8 cellular contexts compared by ENCODE assay signal in the genomic region with DNA sequence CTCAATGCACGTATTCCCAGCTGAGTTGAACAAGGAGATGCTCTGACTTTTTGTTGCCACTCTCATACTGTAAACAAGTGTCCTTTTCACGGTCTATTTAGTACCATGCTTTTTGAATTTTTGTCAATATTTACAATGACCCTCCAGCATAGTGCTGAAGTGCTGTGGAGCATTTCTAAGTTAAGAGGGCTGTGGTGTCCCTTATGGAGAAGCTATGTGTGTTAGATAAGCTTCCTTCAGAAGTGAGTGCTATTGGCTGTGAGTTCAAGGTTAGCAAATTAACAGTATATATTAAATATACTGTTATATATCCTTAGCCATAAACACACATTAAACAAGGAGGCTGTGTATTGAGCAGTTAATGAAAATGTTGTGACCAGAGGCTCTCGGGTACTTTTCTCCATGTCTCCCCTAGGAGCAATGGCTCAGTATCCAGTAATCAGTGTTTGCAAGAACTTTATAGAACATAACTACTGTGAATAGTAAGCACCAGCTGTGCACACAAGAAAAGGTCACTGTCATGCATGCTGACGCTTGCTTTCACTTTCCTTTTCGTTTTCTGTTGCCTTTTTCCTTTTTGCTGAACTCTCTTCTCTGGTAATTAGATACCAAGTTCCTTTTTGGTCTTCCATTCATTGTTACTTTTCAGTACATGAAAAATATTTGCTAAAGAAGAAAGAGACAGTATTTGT.
DNase-seq lines count a peak whose midpoint lies in the region; ATAC-seq, FAIRE-seq and TF ChIP-seq lines count a peak whose summit lies in the region.

No MANE protein-coding gene starts in this region.

- peak; percentile 8 for DNase-seq in 8988T
- peak; percentile 26 for DNase-seq in GM12891 (ENCODE audit: insufficient read length, low spot score)
- DNase-seq in NCI-H128 (lab: John Stamatoyannopoulos, UW; ENCODE audit: unreplicated experiment) = peak; percentile 27
- DNase-seq in activated CD8-positive, alpha-beta T cell treated with anti-CD3 and anti-CD28 coated beads, Interleukin-2, amount 10 ng/mL, durations not matched to agents 7 days and 5 days = peak; percentile 51
- DNase-seq in kidney glomerular epithelial cell (lab: John Stamatoyannopoulos, UW) = peak; percentile 5
- DNase-seq in type B pancreatic cell (ENCODE audit: extremely low spot score, unreplicated experiment) = no peak
- DNase-seq in NCI-H524 treated with DMSO at 0.1 percent for 48 hours (lab: John Stamatoyannopoulos, UW) = no peak

- CTCF ChIA-PET in activated CD8-positive, alpha-beta T cell treated with anti-CD3 and anti-CD28 coated beads, Interleukin-2, amount 10 ng/mL, durations not matched to agents 7 days and 5 days (lab: Charles Lee) = interaction anchor here (1.1 to 1.2 kb wide), 2 partner anchors 56 to 647 kb away, joined by 3 read pairs; no protein-coding TSS in a partner anchor

- no peaks in the 10 kb centered on the region for H3K9me3 Mint-ChIP-seq in activated CD8-positive, alpha-beta T cell treated with anti-CD3 and anti-CD28 coated beads, Interleukin-2, amount 10 ng/mL, durations not matched to agents 7 days and 5 days (ENCODE audit: insufficient read depth)
- no peaks in the 10 kb centered on the region for H3K9me3 Mint-ChIP-seq in type B pancreatic cell

- FAIRE-seq in GM12891 (lab: Jason Lieb, UNC) = peak; percentile 87

- no peak for TF ChIP-seq POLR2A in GM12891 (IDR thresholded peaks at IDR 0.05; ENCODE audit: low read depth, low read length)

- peak; percentile 94 for ATAC-seq in HG02798 (IDR thresholded peaks at IDR 0.05; ENCODE audit: poor library complexity, unreplicated experiment)
- ATAC-seq in activated CD8-positive, alpha-beta T cell treated with anti-CD3 and anti-CD28 coated beads, Interleukin-2, amount 10 ng/mL, durations not matched to agents 7 days and 5 days = peak; percentile 86

- TF ChIP-seq CTCF in type B pancreatic cell (conservative IDR thresholded peaks at IDR 0.05) = no peak

- H3K27me3 Mint-ChIP-seq in activated CD8-positive, alpha-beta T cell treated with anti-CD3 and anti-CD28 coated beads, Interleukin-2, amount 10 ng/mL, durations not matched to agents 7 days and 5 days (ENCODE audit: low read depth) = no peaks in the 10 kb centered on the region
- H3K27me3 Mint-ChIP-seq in type B pancreatic cell = no peaks in the 10 kb centered on the region

- H3K27ac Mint-ChIP-seq in activated CD8-positive, alpha-beta T cell treated with anti-CD3 and anti-CD28 coated beads, Interleukin-2, amount 10 ng/mL, durations not matched to agents 7 days and 5 days = peak overlapping the region; percentile 94
- peak overlapping the region; percentile 79 for H3K27ac Mint-ChIP-seq in type B pancreatic cell

- POLR2A ChIA-PET in activated CD8-positive, alpha-beta T cell treated with anti-CD3 and anti-CD28 coated beads, Interleukin-2, amount 10 ng/mL, durations not matched to agents 7 days and 5 days (lab: Charles Lee) = interaction anchor here (0.6 kb wide), 1 partner anchor 1136 kb away, joined by 4 read pairs; no protein-coding TSS in a partner anchor

- H3K4me3 Mint-ChIP-seq in activated CD8-positive, alpha-beta T cell treated with anti-CD3 and anti-CD28 coated beads, Interleukin-2, amount 10 ng/mL, durations not matched to agents 7 days and 5 days = peak overlapping the region; percentile 87
- H3K4me3 Mint-ChIP-seq in type B pancreatic cell = peak overlapping the region; percentile 69

- H3K4me1 Mint-ChIP-seq in activated CD8-positive, alpha-beta T cell treated with anti-CD3 and anti-CD28 coated beads, Interleukin-2, amount 10 ng/mL, durations not matched to agents 7 days and 5 days (ENCODE audit: low read depth) = peaks cover 13% of the 10 kb centered on the region
- no peaks in the 10 kb centered on the region for H3K4me1 Mint-ChIP-seq in type B pancreatic cell (ENCODE audit: unreplicated experiment)

- H3K36me3 Mint-ChIP-seq in activated CD8-positive, alpha-beta T cell treated with anti-CD3 and anti-CD28 coated beads, Interleukin-2, amount 10 ng/mL, durations not matched to agents 7 days and 5 days (ENCODE audit: low read depth) = no peaks in the 10 kb centered on the region
- H3K36me3 Mint-ChIP-seq in type B pancreatic cell = no peaks in the 10 kb centered on the region

TF ChIP-seq in GM12891, 5 proteins besides CTCF, POLR2A, EP300 and RAD21:
- TF ChIP-seq TAF1 (IDR thresholded peaks at IDR 0.05; ENCODE audit: low read depth, low read length) = no peak
- TF ChIP-seq POU2F2 (IDR thresholded peaks at IDR 0.05; ENCODE audit: low read depth, low read length) = no peak
- TF ChIP-seq SPI1 (IDR thresholded peaks at IDR 0.05; ENCODE audit: low read depth, low read length) = no peak
- TF ChIP-seq PAX5 (IDR thresholded peaks at IDR 0.05; ENCODE audit: insufficient read depth, low read length, severe bottlenecking) = no peak
- TF ChIP-seq POLR2AphosphoS5 (IDR thresholded peaks at IDR 0.05; ENCODE audit: low read depth, low read length) = no peak

Comparison
In these comparisons a context has a peak if more than half of its experiments do, and no peak if none do; other contexts are left out.
1. DNase-seq: peak in 8988T (single experiment), GM12891 (single experiment), NCI-H128 (single experiment), activated CD8-positive, alpha-beta T cell treated with anti-CD3 and anti-CD28 coated beads, Interleukin-2, amount 10 ng/mL, durations not matched to agents 7 days and 5 days (single experiment) and kidney glomerular epithelial cell (single experiment); none in type B pancreatic cell (single experiment) and NCI-H524 treated with DMSO at 0.1 percent for 48 hours (single experiment).